Comparison of ENCODE assay signal across 22 cellular contexts in the genomic region with DNA sequence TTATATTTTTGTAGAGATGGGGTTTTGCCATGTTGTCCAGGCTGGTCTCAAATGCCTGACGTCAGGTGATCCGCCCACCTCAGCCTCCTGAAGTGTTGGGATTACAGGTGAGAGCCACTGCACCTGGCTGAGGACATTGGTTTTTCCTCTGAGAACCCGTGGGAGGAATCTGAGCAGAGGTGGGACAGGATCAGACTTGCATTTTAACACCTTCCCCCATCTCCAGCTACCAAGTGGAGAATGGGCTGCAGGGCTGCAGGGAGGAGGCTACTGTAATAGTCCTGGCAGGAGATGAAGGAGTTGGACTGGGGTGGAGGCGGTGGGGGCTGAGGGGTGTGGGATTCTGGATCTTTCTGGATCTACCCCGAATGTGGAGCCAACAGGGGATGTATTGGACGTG. TPM values are rescaled to one million over a fixed set of nuclear protein-coding genes. Genes with fewer than 3 reads are reported as not detected.
DNase-seq lines count a peak whose midpoint lies in the region; ATAC-seq and TF ChIP-seq lines count a peak whose summit lies in the region.
"Had no signal": no experiment of that assay in that cellular context is flagged by ENCODE, and none has a peak within 500 bp of the region (broad histone marks: within the 10 kb centered on the region; RNA-seq: fewer than 3 reads in every experiment).

No MANE protein-coding gene starts in this region.

- H3K9me3 ChIP-seq in breast epithelium (no peaks in the 10 kb centered on the region), adrenal gland (replicated peaks in 1 of 3) (no peaks in the 10 kb centered on the region)
- H3K9me3 ChIP-seq in naive thymus-derived CD4-positive, alpha-beta T cell (ENCODE audit: control insufficient read depth in 2 of 3, low read length in 3 of 3): no peaks in the 10 kb centered on the region
- H3K9me3 ChIP-seq: Caco-2, SJSA1 had no signal

- peaks cover 6% of the 10 kb centered on the region for H3K36me3 Mint-ChIP-seq in MCF 10A (ENCODE audit: insufficient read depth, unreplicated experiment)
- H3K36me3 Mint-ChIP-seq in chondrocyte (ENCODE audit: low read depth): no peaks in the 10 kb centered on the region
- peaks cover 0 to 26% (median 4%) of the 10 kb centered on the region in 5 donors for H3K36me3 Mint-ChIP-seq in naive thymus-derived CD4-positive, alpha-beta T cell
- peaks cover 5% of the 10 kb centered on the region for H3K36me3 Mint-ChIP-seq in stimulated activated memory B cell treated with anti-CD40 and anti-IgM and Interleukin-4, amounts not matched to agents 10 μg/mL and 1 μg/mL and 100 μg/mL, for 72 hours

- TF ChIP-seq CTCF in MCF 10A (IDR thresholded peaks at IDR 0.05; ENCODE audit: unreplicated experiment) (no peak), breast epithelium (IDR thresholded peaks at IDR 0.05) (no peak), RWPE1 (conservative IDR thresholded peaks at IDR 0.05; ENCODE audit: low read depth) (no peak), chondrocyte (IDR thresholded peaks at IDR 0.05) (no peak), adrenal gland (IDR thresholded peaks at IDR 0.05) (no peak)

- H3K27ac ChIP-seq in breast epithelium (no peak overlapping the region), RWPE1 (peak overlapping the region; percentile 98), adrenal gland (no peak overlapping the region)
- H3K27ac ChIP-seq in naive thymus-derived CD4-positive, alpha-beta T cell (ENCODE audit: low read depth, low read length): no peak overlapping the region
- H3K27ac ChIP-seq: HL-60 had no signal

- POLR2A ChIA-PET in MCF 10A (lab: Yijun Ruan, JAX) (interaction anchor here (2.0 to 10.7 kb wide), 5 partner anchors 15 to 33 kb away, joined by 5 to 124 read pairs (median 21); a partner anchor contains a TSS), RWPE1 (lab: Yijun Ruan, JAX; ENCODE audit: low non-redundant PET) (no interaction called here)
- POLR2A ChIA-PET in naive thymus-derived CD4-positive, alpha-beta T cell (lab: Charles Lee): interaction anchor here (3.0 kb wide), 1 partner anchor 11 kb away, joined by 13 read pairs; no protein-coding TSS in a partner anchor

- H3K36me3 ChIP-seq in breast epithelium (no peaks in the 10 kb centered on the region), adrenal gland (replicated peaks in 1 of 2) (no peaks in the 10 kb centered on the region)
- no peaks in the 10 kb centered on the region for H3K36me3 ChIP-seq in naive thymus-derived CD4-positive, alpha-beta T cell (ENCODE audit: control insufficient read depth in 2 of 3, insufficient read depth in 3 of 3, low read length in 3 of 3)

- peak; percentile 90 for DNase-seq in MCF 10A (ENCODE audit: unreplicated experiment)
- DNase-seq in breast epithelium (ENCODE audit: low spot score in 2 of 2): no peak
- DNase-seq in RWPE1 (ENCODE audit: low spot score): peak; percentile 87
- peak; percentile 33 for DNase-seq in chondrocyte (ENCODE audit: low spot score)
- DNase-seq in naive thymus-derived CD4-positive, alpha-beta T cell: no peak
- DNase-seq in SIG-M5 treated with dmso at 0.1 percent for 504 hours (lab: John Stamatoyannopoulos, UW; ENCODE audit: unreplicated experiment): no peak
- DNase-seq in adrenal gland: no peak
- DNase-seq: ACHN, AML-193, Caco-2, DMS153, NCI-H187 treated with DMSO at 0.1 percent for 48 hours, NCI-H2171, NCI-H446, NCI-H748 treated with DMSO at 0.1 percent for 48 hours, RPMI8226 had no signal

- BruUV-seq in MCF 10A (replicated peaks; lab: Mats Ljungman, UMichigan): no TSS peak

- H3K4me1 Mint-ChIP-seq in MCF 10A (ENCODE audit: insufficient read depth, unreplicated experiment) (peaks cover 58% of the 10 kb centered on the region), chondrocyte (ENCODE audit: low read depth) (peaks cover 16% of the 10 kb centered on the region)
- H3K4me1 Mint-ChIP-seq in naive thymus-derived CD4-positive, alpha-beta T cell: peaks cover 29 to 78% (median 56%) of the 10 kb centered on the region in 7 donors
- H3K4me1 Mint-ChIP-seq in stimulated activated memory B cell treated with anti-CD40 and anti-IgM and Interleukin-4, amounts not matched to agents 10 μg/mL and 1 μg/mL and 100 μg/mL, for 72 hours: peaks cover 19% of the 10 kb centered on the region

- intact Hi-C loops in MCF 10A (cut with micrococcal nuclease) (no loop called here), breast epithelium (cut with DNase I; ENCODE audit: low total_unique reads) (no loop called here), adrenal gland (cut with DNase I) (no loop called here)
- intact Hi-C loops in naive thymus-derived CD4-positive, alpha-beta T cell (cut with micrococcal nuclease): no loop called here

- H3K4me3 Mint-ChIP-seq in MCF 10A (ENCODE audit: unreplicated experiment) (no peak overlapping the region), chondrocyte (ENCODE audit: unreplicated experiment) (no peak overlapping the region)
- peak overlapping the region in 2 of 10 donors; percentile 6 to 16 for H3K4me3 Mint-ChIP-seq in naive thymus-derived CD4-positive, alpha-beta T cell
- no peak overlapping the region for H3K4me3 Mint-ChIP-seq in stimulated activated memory B cell treated with anti-CD40 and anti-IgM and Interleukin-4, amounts not matched to agents 10 μg/mL and 1 μg/mL and 100 μg/mL, for 72 hours
- H3K4me3 Mint-ChIP-seq: CD14-positive monocyte, GM23338 had no signal

- CTCF ChIA-PET in MCF 10A (lab: Yijun Ruan, JAX) (interaction anchor here (0.5 to 6.5 kb wide), 8 partner anchors 15 to 314 kb away, joined by 3 to 44 read pairs (median 4); no protein-coding TSS in a partner anchor), RWPE1 (lab: Yijun Ruan, JAX) (interaction anchor here (0.6 to 1.2 kb wide), 3 partner anchors 39 to 98 kb away, joined by 3 to 5 read pairs (median 3); no protein-coding TSS in a partner anchor)
- CTCF ChIA-PET in naive thymus-derived CD4-positive, alpha-beta T cell (lab: Charles Lee): no interaction called here

- no peaks in the 10 kb centered on the region for H3K4me1 ChIP-seq in breast epithelium
- peaks cover 14 to 27% of the 10 kb centered on the region in 2 donors for H3K4me1 ChIP-seq in naive thymus-derived CD4-positive, alpha-beta T cell (ENCODE audit: control insufficient read depth in 2 of 2, insufficient read depth in 2 of 2, low read length in 2 of 2)
- H3K4me1 ChIP-seq in adrenal gland (replicated peaks in 1 of 2): no peaks in the 10 kb centered on the region
- H3K4me1 ChIP-seq: Caco-2 had no signal

- no peaks in the 10 kb centered on the region for H3K27me3 ChIP-seq in breast epithelium
- no peaks in the 10 kb centered on the region for H3K27me3 ChIP-seq in naive thymus-derived CD4-positive, alpha-beta T cell (ENCODE audit: control insufficient read depth in 2 of 2, insufficient read depth in 2 of 2, low read length in 2 of 2)
- H3K27me3 ChIP-seq in adrenal gland: no peaks in the 10 kb centered on the region
- H3K27me3 ChIP-seq: SJSA1 had no signal

- H3K9me3 Mint-ChIP-seq in MCF 10A (ENCODE audit: unreplicated experiment) (peaks cover 6% of the 10 kb centered on the region), chondrocyte (ENCODE audit: low read depth) (no peaks in the 10 kb centered on the region)
- H3K9me3 Mint-ChIP-seq in naive thymus-derived CD4-positive, alpha-beta T cell: peaks cover 0 to 2% (median 0%) of the 10 kb centered on the region in 11 donors
- H3K9me3 Mint-ChIP-seq in stimulated activated memory B cell treated with anti-CD40 and anti-IgM and Interleukin-4, amounts not matched to agents 10 μg/mL and 1 μg/mL and 100 μg/mL, for 72 hours: peaks cover 3% of the 10 kb centered on the region
- H3K9me3 Mint-ChIP-seq: GM23338 had no signal

- no peak for ATAC-seq in naive thymus-derived CD4-positive, alpha-beta T cell
- ATAC-seq in stimulated activated memory B cell treated with anti-CD40 and anti-IgM and Interleukin-4, amounts not matched to agents 10 μg/mL and 1 μg/mL and 100 μg/mL, for 72 hours: no peak
- ATAC-seq: GM23338, HCT116 had no signal

- H3K27ac Mint-ChIP-seq in MCF 10A (ENCODE audit: low read depth, unreplicated experiment): peak overlapping the region; percentile 63
- no peak overlapping the region for H3K27ac Mint-ChIP-seq in chondrocyte (ENCODE audit: unreplicated experiment)
- H3K27ac Mint-ChIP-seq in naive thymus-derived CD4-positive, alpha-beta T cell: peak overlapping the region in 5 of 9 donors; percentile 3 to 71 (median 41)
- no peak overlapping the region for H3K27ac Mint-ChIP-seq in stimulated activated memory B cell treated with anti-CD40 and anti-IgM and Interleukin-4, amounts not matched to agents 10 μg/mL and 1 μg/mL and 100 μg/mL, for 72 hours
- H3K27ac Mint-ChIP-seq: GM23338 had no signal

- TF ChIP-seq POLR2A in breast epithelium (IDR thresholded peaks at IDR 0.05): no peak
- TF ChIP-seq POLR2A in adrenal gland (IDR thresholded peaks at IDR 0.05): no peak

- H3K4me3 ChIP-seq in breast epithelium (no peak overlapping the region), adrenal gland (no peak overlapping the region)
- H3K4me3 ChIP-seq in naive thymus-derived CD4-positive, alpha-beta T cell (ENCODE audit: low read length): no peak overlapping the region
- H3K4me3 ChIP-seq: GM23338, SJSA1 had no signal

- WGBS in adrenal gland, 4 donors: 84 to 93% (median 90%) methylated on average over 6 of the region's 6 CpGs

- H3K27me3 Mint-ChIP-seq in MCF 10A (ENCODE audit: insufficient read depth, unreplicated experiment): no peaks in the 10 kb centered on the region
- peaks cover 2% of the 10 kb centered on the region for H3K27me3 Mint-ChIP-seq in chondrocyte (ENCODE audit: low read depth)
- H3K27me3 Mint-ChIP-seq in naive thymus-derived CD4-positive, alpha-beta T cell: no peaks in the 10 kb centered on the region
- H3K27me3 Mint-ChIP-seq in stimulated activated memory B cell treated with anti-CD40 and anti-IgM and Interleukin-4, amounts not matched to agents 10 μg/mL and 1 μg/mL and 100 μg/mL, for 72 hours: no peaks in the 10 kb centered on the region

RNA-seq across cellular contexts. Expression of a gene that starts 24.5 kb away (rescaled TPM):
- total RNA-seq in MCF 10A (2022) (9.2 and 13.6 TPM in 2 replicates), breast epithelium (10 to 100 TPM in 1 of 3 donors, 1 to 10 TPM in 2; 4.0 to 18.9 (median 8.2) TPM), chondrocyte (2.0 to 2.6 TPM (median 2.4 TPM) in 3 replicates), adrenal gland (10 to 100 TPM in 5 of 8 donors, 1 to 10 TPM in 3; 4.8 to 16.7 (median 10.8) TPM)
- 10 to 100 TPM; 10.9 to 47.4 (median 23.7) TPM for total RNA-seq in naive thymus-derived CD4-positive, alpha-beta T cell
- 10 to 100 TPM in 1 of 2 donors, 1 to 10 TPM in 1; 6.6 to 11.9 TPM for polyA plus RNA-seq in naive thymus-derived CD4-positive, alpha-beta T cell
- 1 to 10 TPM; 2.4 to 7.1 (median 6.2) TPM for polyA plus RNA-seq in adrenal gland

RNA-seq across cellular contexts. Expression of a gene that starts 58.1 kb away (rescaled TPM):
- total RNA-seq in MCF 10A (2022) (not detected in 2 replicates), breast epithelium (10 to 100 TPM in 1 of 3 donors, 1 to 10 TPM in 1, under 1 TPM in 1; 0.66 to 18.4 (median 1.0) TPM), chondrocyte (0.12 TPM in 1 of 3 replicates, not detected in the others), adrenal gland (under 1 TPM in 7 of 8 donors, not detected in 1; 0.06 to 0.87 (median 0.27) TPM)
- not detected for total RNA-seq in naive thymus-derived CD4-positive, alpha-beta T cell
- not detected for polyA plus RNA-seq in naive thymus-derived CD4-positive, alpha-beta T cell
- polyA plus RNA-seq in adrenal gland: 1 to 10 TPM in 1 of 3 donors, under 1 TPM in 2; 0.07 to 1.0 (median 0.48) TPM
- total RNA-seq: Caco-2, SJSA1 had no signal
- polyA plus RNA-seq: GM23338 had no signal

Comparison
In these comparisons a context has a peak if more than half of its experiments do, and no peak if none do; other contexts are left out.
1. DNase-seq: peak in MCF 10A (single experiment), RWPE1 (single experiment) and chondrocyte (single experiment); none in breast epithelium (0 of 2), naive thymus-derived CD4-positive, alpha-beta T cell (0 of 9), SIG-M5 treated with dmso at 0.1 percent for 504 hours (single experiment) and adrenal gland (0 of 7).
2. H3K27ac Mint-ChIP-seq: peak in MCF 10A (single experiment) and naive thymus-derived CD4-positive, alpha-beta T cell (5 of 9); none in chondrocyte (single experiment) and stimulated activated memory B cell treated with anti-CD40 and anti-IgM and Interleukin-4, amounts not matched to agents 10 μg/mL and 1 μg/mL and 100 μg/mL, for 72 hours (single experiment).